8 cellular contexts compared by ENCODE assay signal in the genomic region with DNA sequence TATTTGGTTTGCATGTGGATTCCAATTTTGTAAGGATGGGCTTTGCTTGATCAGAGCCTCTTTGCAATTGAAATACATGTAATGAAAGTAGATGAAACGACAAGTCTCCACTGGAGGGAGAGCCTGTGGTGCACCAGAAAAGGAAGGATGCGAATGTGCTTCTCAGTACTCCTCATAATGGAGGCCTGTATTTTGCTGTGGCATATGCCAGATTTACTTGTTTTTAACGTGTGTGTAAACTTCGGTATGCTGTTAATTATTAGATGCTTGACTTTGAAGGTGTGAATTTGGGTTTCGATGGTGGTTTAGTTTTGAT. TPM values are rescaled to one million over a fixed set of nuclear protein-coding genes. Genes with fewer than 3 reads are reported as not detected.
DNase-seq lines count a peak whose midpoint lies in the region; ATAC-seq and TF ChIP-seq lines count a peak whose summit lies in the region.

No MANE protein-coding gene starts in this region.

- peak; percentile 41 for DNase-seq in DMS53 (lab: John Stamatoyannopoulos, UW)
- DNase-seq in DMS53 treated with DMSO at 0.1 percent for 48 hours (lab: John Stamatoyannopoulos, UW; ENCODE audit: unreplicated experiment), result no peak
- DNase-seq in H4 (ENCODE audit: low spot score), result peak; percentile 21
- DNase-seq in RKO (ENCODE audit: low spot score), result peak; percentile 66
- DNase-seq in chondrocyte (ENCODE audit: low spot score), result no peak
- peak in 1 of 3 donors; percentile 33 for DNase-seq in mucosa of descending colon
- no peak for DNase-seq in stimulated activated CD4-positive, alpha-beta T cell treated with anti-CD3 and anti-CD28 coated beads, Interleukin-2, amount 100 ng/mL, for 48 hours

- no peaks in the 10 kb centered on the region for H3K36me3 ChIP-seq in mucosa of descending colon (ENCODE audit: low read depth)

- intact Hi-C loops in mucosa of descending colon (cut with DNase I, micrococcal nuclease), result loop anchor here in 1 of 2 donors (5.0 kb wide), 1 partner anchor 291 kb away; no protein-coding TSS in a partner anchor

- TF ChIP-seq CTCF in chondrocyte (IDR thresholded peaks at IDR 0.05), result peak; percentile 77
- no peak for TF ChIP-seq CTCF in mucosa of descending colon (IDR thresholded peaks at IDR 0.05)

- no peaks in the 10 kb centered on the region for H3K27me3 Mint-ChIP-seq in chondrocyte (ENCODE audit: low read depth)

- ATAC-seq in mucosa of descending colon, result no peak
- no peak for ATAC-seq in GM21737 (IDR thresholded peaks at IDR 0.05; ENCODE audit: unreplicated experiment)

- no peaks in the 10 kb centered on the region for H3K9me3 Mint-ChIP-seq in chondrocyte (ENCODE audit: low read depth)

- H3K4me1 ChIP-seq in mucosa of descending colon (ENCODE audit: low read depth), result peaks cover 26% of the 10 kb centered on the region

- H3K4me3 ChIP-seq in mucosa of descending colon, result peak overlapping the region; percentile 3

- H3K4me1 Mint-ChIP-seq in chondrocyte (ENCODE audit: low read depth), result peaks cover 73% of the 10 kb centered on the region

- peaks cover 14% of the 10 kb centered on the region for H3K36me3 Mint-ChIP-seq in chondrocyte (ENCODE audit: low read depth)

- H3K27ac Mint-ChIP-seq in chondrocyte (ENCODE audit: unreplicated experiment), result peak overlapping the region; percentile 86

- H3K4me3 Mint-ChIP-seq in chondrocyte (ENCODE audit: unreplicated experiment), result peak overlapping the region; percentile 88

- H3K9me3 ChIP-seq in mucosa of descending colon, result no peaks in the 10 kb centered on the region

RNA-seq across cellular contexts. Expression of a gene that starts 2.8 kb away (rescaled TPM):
- 4.4 and 10.7 TPM in 2 replicates for total RNA-seq in H4 (2014; rRNA removed; shearing (Covaris generic))
- 38.4 to 54.1 TPM (median 46.6 TPM) in 3 replicates for total RNA-seq in chondrocyte
- total RNA-seq in mucosa of descending colon, result 100 to 1,000 TPM in 2 of 3 donors, 10 to 100 TPM in 1; 65.2 to 161 (median 111) TPM

Comparison
In these comparisons a context has a peak if more than half of its experiments do, and no peak if none do; other contexts are left out.
1. DNase-seq: peak in DMS53 (single experiment), H4 (single experiment) and RKO (single experiment); none in DMS53 treated with DMSO at 0.1 percent for 48 hours (single experiment), chondrocyte (single experiment) and stimulated activated CD4-positive, alpha-beta T cell treated with anti-CD3 and anti-CD28 coated beads, Interleukin-2, amount 100 ng/mL, for 48 hours (0 of 2).